ENCODE assay signal across 18 cellular contexts in genomic region chr1:184616504-184616903, GRCh38.
DNase-seq lines count a peak whose midpoint lies in the region; ATAC-seq, FAIRE-seq and TF ChIP-seq lines count a peak whose summit lies in the region.
"Had no signal": no experiment of that assay in that cellular context is flagged by ENCODE, and none has a peak within 500 bp of the region (broad histone marks: within the 10 kb centered on the region; RNA-seq: fewer than 3 reads in every experiment).

No MANE protein-coding gene starts in this region.

- intact Hi-C loops in esophagus muscularis mucosa (cut with DNase I) (no loop called here), gastrocnemius medialis (cut with DNase I; ENCODE audit: low total_unique reads) (no loop called here)

- no peaks in the 10 kb centered on the region for H3K9me3 ChIP-seq in esophagus muscularis mucosa
- no peaks in the 10 kb centered on the region for H3K9me3 ChIP-seq in gastrocnemius medialis

- no peaks in the 10 kb centered on the region for H3K36me3 ChIP-seq in bronchial epithelial cell (ENCODE audit: control insufficient read depth, insufficient read depth, low read length)
- peaks cover 0 to 10% (median 4%) of the 10 kb centered on the region in 4 donors for H3K36me3 ChIP-seq in esophagus muscularis mucosa
- peaks cover 0 to 10% of the 10 kb centered on the region in 2 donors for H3K36me3 ChIP-seq in gastrocnemius medialis

- H3K4me1 ChIP-seq in esophagus muscularis mucosa (peaks cover 15 to 38% (median 37%) of the 10 kb centered on the region in 4 donors), gastrocnemius medialis (peaks cover 41 to 52% of the 10 kb centered on the region in 2 donors)

- no peaks in the 10 kb centered on the region for H3K9me3 Mint-ChIP-seq in activated naive CD4-positive, alpha-beta T cell treated with anti-CD3 and anti-CD28 coated beads, Interleukin-2, amount 50 U/mL, for 72 hours
- H3K9me3 Mint-ChIP-seq: CD4-positive, alpha-beta memory T cell; GM23338; H9; HFFc6 had no signal

- DNase-seq in bronchial epithelial cell (ENCODE audit: low read depth) = no peak
- peak; percentile 75 for DNase-seq in esophagus muscularis mucosa (ENCODE audit: extremely low spot score)
- DNase-seq in gastrocnemius medialis = no peak
- no peak for DNase-seq in activated naive CD4-positive, alpha-beta T cell treated with anti-CD3 and anti-CD28 coated beads, Interleukin-2, amount 50 U/mL, for 72 hours (ENCODE audit: low spot score in 2 of 2)
- no peak for DNase-seq in kidney glomerular epithelial cell (lab: John Stamatoyannopoulos, UW)
- DNase-seq: C1 segment of cervical spinal cord; CD4-positive, alpha-beta memory T cell; COR-L47; DMS153; DND-41; H9; HFFc6 had no signal

- H3K4me3 ChIP-seq in bronchial epithelial cell (ENCODE audit: low read depth, low read length) = no peak overlapping the region
- no peak overlapping the region for H3K4me3 ChIP-seq in esophagus muscularis mucosa
- no peak overlapping the region for H3K4me3 ChIP-seq in gastrocnemius medialis
- H3K4me3 ChIP-seq: GM23338 had no signal

- FAIRE-seq in bronchial epithelial cell (lab: Jason Lieb, UNC) = peak; percentile 89
- FAIRE-seq: G401.6, GM12892, GM19239 had no signal

- H3K27ac Mint-ChIP-seq in activated naive CD4-positive, alpha-beta T cell treated with anti-CD3 and anti-CD28 coated beads, Interleukin-2, amount 50 U/mL, for 72 hours = no peak overlapping the region
- H3K27ac Mint-ChIP-seq: GM23338, H9, HFFc6 had no signal

- ATAC-seq in gastrocnemius medialis (no peak), GM19463 (IDR thresholded peaks at IDR 0.05; ENCODE audit: unreplicated experiment) (no peak)
- no peak for ATAC-seq in activated naive CD4-positive, alpha-beta T cell treated with anti-CD3 and anti-CD28 coated beads, Interleukin-2, amount 50 U/mL, for 72 hours
- ATAC-seq: GM23338, HCT116 had no signal

- no peak overlapping the region for H3K27ac ChIP-seq in esophagus muscularis mucosa (replicated peaks in 1 of 4)
- H3K27ac ChIP-seq in gastrocnemius medialis = peak overlapping the region; percentile 87 to 97 (median 88)

- H3K36me3 Mint-ChIP-seq in activated naive CD4-positive, alpha-beta T cell treated with anti-CD3 and anti-CD28 coated beads, Interleukin-2, amount 50 U/mL, for 72 hours = no peaks in the 10 kb centered on the region
- H3K36me3 Mint-ChIP-seq: CD4-positive, alpha-beta memory T cell had no signal

- TF ChIP-seq POLR2A in esophagus muscularis mucosa (IDR thresholded peaks at IDR 0.05; ENCODE audit: low read depth) (no peak), gastrocnemius medialis (IDR thresholded peaks at IDR 0.05) (no peak)

- WGBS in esophagus muscularis mucosa = 100% methylated on average over 1 of the region's 6 CpGs

- H3K27me3 ChIP-seq in bronchial epithelial cell (ENCODE audit: control insufficient read depth, insufficient read depth, low read length) = no peaks in the 10 kb centered on the region
- no peaks in the 10 kb centered on the region for H3K27me3 ChIP-seq in esophagus muscularis mucosa
- H3K27me3 ChIP-seq in gastrocnemius medialis = no peaks in the 10 kb centered on the region

- in situ Hi-C loops in gastrocnemius medialis (cut with MboI; ENCODE audit: low sequenced_read_pairs in 4 of 4) = no loop called here

- TF ChIP-seq EP300 in esophagus muscularis mucosa (IDR thresholded peaks at IDR 0.05) = no peak

- TF ChIP-seq CTCF in bronchial epithelial cell (IDR thresholded peaks at IDR 0.05; ENCODE audit: insufficient read depth, low read length, severe bottlenecking) (no peak), esophagus muscularis mucosa (IDR thresholded peaks at IDR 0.05) (no peak), gastrocnemius medialis (IDR thresholded peaks at IDR 0.05 in 4 of 5, conservative IDR thresholded peaks at IDR 0.05 in 1 of 5) (no peak)

Comparison
In these comparisons a context has a peak if more than half of its experiments do, and no peak if none do; other contexts are left out.
1. H3K27ac ChIP-seq: peak in gastrocnemius medialis (4 of 4); none in esophagus muscularis mucosa (0 of 4).